Comparison of ENCODE assay signal across 20 cellular contexts in the genomic region with DNA sequence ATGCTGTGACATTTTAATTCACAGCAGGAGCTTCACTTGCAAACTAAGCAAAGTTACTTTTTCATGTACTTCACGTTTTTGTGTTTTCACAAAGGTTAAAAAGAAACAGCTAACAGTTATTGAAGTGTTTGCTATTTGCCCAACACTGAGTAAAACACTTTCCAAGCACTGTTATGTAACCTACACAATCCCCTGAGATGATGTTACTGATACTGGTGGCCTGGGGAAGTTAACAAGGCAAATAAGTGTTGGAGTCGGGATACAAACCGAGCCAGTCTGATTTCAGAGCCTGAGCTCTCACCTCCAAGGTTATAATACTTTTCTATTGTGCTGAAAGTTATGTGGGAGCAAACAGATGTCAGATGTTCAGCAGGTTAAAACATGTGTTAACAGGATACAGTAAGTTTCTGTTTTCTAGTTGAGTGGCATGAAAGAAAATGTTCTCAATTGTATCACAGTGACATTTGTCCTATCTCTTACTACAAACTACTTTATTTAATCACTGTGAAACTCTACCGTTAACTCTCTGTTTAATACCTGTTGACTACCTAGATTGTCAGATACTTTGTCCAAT. TPM values are rescaled to one million over a fixed set of nuclear protein-coding genes. Genes with fewer than 3 reads are reported as not detected.
DNase-seq lines count a peak whose midpoint lies in the region; ATAC-seq and TF ChIP-seq lines count a peak whose summit lies in the region.
"Had no signal": no experiment of that assay in that cellular context is flagged by ENCODE, and none has a peak within 500 bp of the region (broad histone marks: within the 10 kb centered on the region; RNA-seq: fewer than 3 reads in every experiment).

No MANE protein-coding gene starts in this region.

- H3K36me3 ChIP-seq in lung (ENCODE audit: control insufficient read depth in 2 of 2, insufficient read depth in 2 of 2, low read length in 2 of 2) (no peaks in the 10 kb centered on the region), PC-9 (ENCODE audit: low read depth) (no peaks in the 10 kb centered on the region)
- H3K36me3 ChIP-seq: neural progenitor cell, sigmoid colon, transverse colon had no signal

- no peaks in the 10 kb centered on the region for H4K20me1 ChIP-seq in PC-9 (ENCODE audit: insufficient read depth)

- peaks cover 0 to 3% of the 10 kb centered on the region in 2 donors for H3K4me1 ChIP-seq in lung (ENCODE audit: control insufficient read depth in 2 of 2, insufficient read depth in 2 of 2, low read length in 2 of 2)
- H3K4me1 ChIP-seq in PC-9 (replicated peaks; ENCODE audit: insufficient read depth) = no peaks in the 10 kb centered on the region
- H3K4me1 ChIP-seq: neural progenitor cell, sigmoid colon, transverse colon had no signal

- no peak overlapping the region for H3K4me3 ChIP-seq in lung
- no peak overlapping the region for H3K4me3 ChIP-seq in PC-9
- H3K4me3 ChIP-seq: neural progenitor cell, sigmoid colon, transverse colon had no signal

- H3K9me3 ChIP-seq in lung (ENCODE audit: control insufficient read depth in 2 of 2, insufficient read depth in 1 of 2, low read length in 1 of 2) (no peaks in the 10 kb centered on the region), PC-9 (ENCODE audit: insufficient read depth, low read depth) (no peaks in the 10 kb centered on the region)
- H3K9me3 ChIP-seq: sigmoid colon, transverse colon had no signal

- H2AFZ ChIP-seq in PC-9 = no peak overlapping the region
- H2AFZ ChIP-seq: neural progenitor cell had no signal

- no peaks in the 10 kb centered on the region for H3F3A ChIP-seq in PC-9 (ENCODE audit: insufficient read depth, low read depth)

- CTCF ChIA-PET in activated CD4-positive, alpha-beta T cell treated with anti-CD3 and anti-CD28 coated beads for 36 hours (lab: Charles Lee) = interaction anchor here (0.6 to 7.5 kb wide), 54 partner anchors 10 to 1353 kb away, joined by 3 to 103 read pairs (median 5); no protein-coding TSS in a partner anchor
- CTCF ChIA-PET in activated CD4-positive, alpha-beta T cell treated with anti-CD3 and anti-CD28 coated beads, Interleukin-2, amount 10 ng/mL, durations not matched to agents 7 days and 5 days (lab: Charles Lee) = interaction anchor here (0.7 to 2.0 kb wide), 7 partner anchors 8 to 137 kb away, joined by 3 to 13 read pairs (median 4); no protein-coding TSS in a partner anchor
- CTCF ChIA-PET in PC-9 (lab: Charles Lee) = interaction anchor here (0.8 to 1.0 kb wide), 3 partner anchors 136 to 214 kb away, joined by 3 to 5 read pairs (median 3); no protein-coding TSS in a partner anchor

- H3K36me3 Mint-ChIP-seq in activated CD4-positive, alpha-beta T cell treated with anti-CD3 and anti-CD28 coated beads for 36 hours (ENCODE audit: low read depth) = peaks cover 2% of the 10 kb centered on the region
- no peaks in the 10 kb centered on the region for H3K36me3 Mint-ChIP-seq in activated CD4-positive, alpha-beta T cell treated with anti-CD3 and anti-CD28 coated beads, Interleukin-2, amount 10 ng/mL, durations not matched to agents 7 days and 5 days (ENCODE audit: low read depth)
- no peaks in the 10 kb centered on the region for H3K36me3 Mint-ChIP-seq in activated T-helper 1 cell treated with anti-CD3 and anti-CD28 coated beads, Interleukin-12 subunit alpha, Interleukin-12 subunit beta, Interleukin-2, Interleukin-4 antibody, amounts not matched to agents 30 ng/mL and 10 ng/mL and 1 ng/mL, durations not matched to agents 14 hours and 24 hours and 36 hours (ENCODE audit: low read depth)
- H3K36me3 Mint-ChIP-seq: neural progenitor cell had no signal

- intact Hi-C loops in activated CD4-positive, alpha-beta T cell treated with anti-CD3 and anti-CD28 coated beads for 36 hours (cut with DNase I, micrococcal nuclease) = loop anchor here (1.0 to 10.0 kb wide), 5 partner anchors 15 to 357 kb away; no protein-coding TSS in a partner anchor
- intact Hi-C loops in activated T-helper 1 cell treated with anti-CD3 and anti-CD28 coated beads, Interleukin-12 subunit alpha, Interleukin-12 subunit beta, Interleukin-2, Interleukin-4 antibody, amounts not matched to agents 30 ng/mL and 10 ng/mL and 1 ng/mL, durations not matched to agents 14 hours and 24 hours and 36 hours (cut with micrococcal nuclease) = loop anchor here (1.0 to 5.0 kb wide), 7 partner anchors 15 to 234 kb away; no protein-coding TSS in a partner anchor
- intact Hi-C loops in PC-9 (cut with micrococcal nuclease; ENCODE audit: unreplicated experiment) = loop anchor here (1.0 to 10.0 kb wide), 4 partner anchors 137 to 234 kb away; no protein-coding TSS in a partner anchor

- ATAC-seq in activated CD4-positive, alpha-beta T cell treated with anti-CD3 and anti-CD28 coated beads for 36 hours = peak; percentile 54
- ATAC-seq in GM21717 (IDR thresholded peaks at IDR 0.05; ENCODE audit: unreplicated experiment) (peak; percentile 61), lung (ENCODE audit: insufficient read depth, low FRiP score) (peak; percentile 30), HG03025 (IDR thresholded peaks at IDR 0.05; ENCODE audit: low FRiP score, unreplicated experiment) (no peak), GM18907 (IDR thresholded peaks at IDR 0.05; ENCODE audit: unreplicated experiment) (no peak)

- BruUV-seq in PC-9 (replicated peaks; lab: Mats Ljungman, UMichigan) = no TSS peak

- H3K27me3 Mint-ChIP-seq in activated CD4-positive, alpha-beta T cell treated with anti-CD3 and anti-CD28 coated beads for 36 hours = peaks cover 17% of the 10 kb centered on the region
- peaks cover 7% of the 10 kb centered on the region for H3K27me3 Mint-ChIP-seq in activated CD4-positive, alpha-beta T cell treated with anti-CD3 and anti-CD28 coated beads, Interleukin-2, amount 10 ng/mL, durations not matched to agents 7 days and 5 days
- H3K27me3 Mint-ChIP-seq in activated T-helper 1 cell treated with anti-CD3 and anti-CD28 coated beads, Interleukin-12 subunit alpha, Interleukin-12 subunit beta, Interleukin-2, Interleukin-4 antibody, amounts not matched to agents 30 ng/mL and 10 ng/mL and 1 ng/mL, durations not matched to agents 14 hours and 24 hours and 36 hours (ENCODE audit: insufficient read depth) = peaks cover 7% of the 10 kb centered on the region

- no peak overlapping the region for H3K27ac Mint-ChIP-seq in activated CD4-positive, alpha-beta T cell treated with anti-CD3 and anti-CD28 coated beads for 36 hours
- no peak overlapping the region for H3K27ac Mint-ChIP-seq in activated CD4-positive, alpha-beta T cell treated with anti-CD3 and anti-CD28 coated beads, Interleukin-2, amount 10 ng/mL, durations not matched to agents 7 days and 5 days
- peak overlapping the region; percentile 25 for H3K27ac Mint-ChIP-seq in activated T-helper 1 cell treated with anti-CD3 and anti-CD28 coated beads, Interleukin-12 subunit alpha, Interleukin-12 subunit beta, Interleukin-2, Interleukin-4 antibody, amounts not matched to agents 30 ng/mL and 10 ng/mL and 1 ng/mL, durations not matched to agents 14 hours and 24 hours and 36 hours
- H3K27ac Mint-ChIP-seq: activated B cell treated with CpG ODN at 0.5 μM for 24 hours; activated CD4-positive, alpha-beta memory T cell treated with anti-CD3 and anti-CD28 coated beads, Interleukin-2, amount 10 ng/mL, durations not matched to agents 7 days and 5 days; CD8-positive, alpha-beta memory T cell; neural progenitor cell had no signal

- H3K4me2 ChIP-seq in PC-9 = no peak overlapping the region
- H3K4me2 ChIP-seq: neural progenitor cell had no signal

- H3K27ac ChIP-seq in lung (ENCODE audit: low read depth in 1 of 2, low read length in 1 of 2) (no peak overlapping the region), PC-9 (no peak overlapping the region)
- H3K27ac ChIP-seq: HL-60, neural progenitor cell, sigmoid colon, transverse colon had no signal

- DNase-seq in activated CD4-positive, alpha-beta T cell treated with anti-CD3 and anti-CD28 coated beads for 36 hours = no peak
- DNase-seq in activated CD4-positive, alpha-beta T cell treated with anti-CD3 and anti-CD28 coated beads, Interleukin-2, amount 10 ng/mL, durations not matched to agents 7 days and 5 days = no peak
- no peak for DNase-seq in activated T-helper 1 cell treated with anti-CD3 and anti-CD28 coated beads, Interleukin-12 subunit alpha, Interleukin-12 subunit beta, Interleukin-2, Interleukin-4 antibody, amounts not matched to agents 30 ng/mL and 10 ng/mL and 1 ng/mL, durations not matched to agents 14 hours and 24 hours and 36 hours (ENCODE audit: low spot score)
- DNase-seq in lung (ENCODE audit: low spot score) (no peak), PC-9 (no peak)
- DNase-seq: activated B cell treated with CpG ODN at 0.5 μM for 24 hours; NCI-H226; sigmoid colon; stimulated activated naive CD4-positive, alpha-beta T cell treated with Interleukin-2 at 50 U/mL for 16 hours had no signal

- H3K27me3 ChIP-seq in lung (ENCODE audit: control insufficient read depth, insufficient read depth) = no peaks in the 10 kb centered on the region
- peaks cover 3% of the 10 kb centered on the region; the same call in 1 of the 2 replicates for H3K27me3 ChIP-seq in PC-9 (ENCODE audit: insufficient read depth, low read depth)
- H3K27me3 ChIP-seq: neural progenitor cell, sigmoid colon, transverse colon had no signal

- H3K9me3 Mint-ChIP-seq in activated CD4-positive, alpha-beta T cell treated with anti-CD3 and anti-CD28 coated beads for 36 hours (ENCODE audit: low read depth) = no peaks in the 10 kb centered on the region
- peaks cover 2% of the 10 kb centered on the region for H3K9me3 Mint-ChIP-seq in activated CD4-positive, alpha-beta T cell treated with anti-CD3 and anti-CD28 coated beads, Interleukin-2, amount 10 ng/mL, durations not matched to agents 7 days and 5 days
- no peaks in the 10 kb centered on the region for H3K9me3 Mint-ChIP-seq in activated T-helper 1 cell treated with anti-CD3 and anti-CD28 coated beads, Interleukin-12 subunit alpha, Interleukin-12 subunit beta, Interleukin-2, Interleukin-4 antibody, amounts not matched to agents 30 ng/mL and 10 ng/mL and 1 ng/mL, durations not matched to agents 14 hours and 24 hours and 36 hours
- H3K9me3 Mint-ChIP-seq: activated B cell treated with CpG ODN at 0.5 μM for 24 hours; activated CD4-positive, alpha-beta memory T cell treated with anti-CD3 and anti-CD28 coated beads, Interleukin-2, amount 10 ng/mL, durations not matched to agents 7 days and 5 days; CD8-positive, alpha-beta memory T cell; neural progenitor cell had no signal

- POLR2A ChIA-PET in activated CD4-positive, alpha-beta T cell treated with anti-CD3 and anti-CD28 coated beads for 36 hours (lab: Charles Lee) = no interaction called here
- POLR2A ChIA-PET in activated CD4-positive, alpha-beta T cell treated with anti-CD3 and anti-CD28 coated beads, Interleukin-2, amount 10 ng/mL, durations not matched to agents 7 days and 5 days (lab: Charles Lee) = no interaction called here
- POLR2A ChIA-PET in PC-9 (lab: Charles Lee; ENCODE audit: unreplicated experiment) = no interaction called here

- no peaks in the 10 kb centered on the region for H3K9me2 ChIP-seq in PC-9 (ENCODE audit: insufficient read depth)

- H3K79me2 ChIP-seq in PC-9 (ENCODE audit: low read depth) = no peaks in the 10 kb centered on the region

- no peak for TF ChIP-seq CTCF in lung (IDR thresholded peaks at IDR 0.05; ENCODE audit: control extremely low read depth, extremely low read depth)
- no peak for TF ChIP-seq CTCF in PC-9 (conservative IDR thresholded peaks at IDR 0.05)

- no peak overlapping the region for H3K4me3 Mint-ChIP-seq in activated CD4-positive, alpha-beta T cell treated with anti-CD3 and anti-CD28 coated beads for 36 hours
- H3K4me3 Mint-ChIP-seq in activated CD4-positive, alpha-beta T cell treated with anti-CD3 and anti-CD28 coated beads, Interleukin-2, amount 10 ng/mL, durations not matched to agents 7 days and 5 days = no peak overlapping the region
- no peak overlapping the region for H3K4me3 Mint-ChIP-seq in activated T-helper 1 cell treated with anti-CD3 and anti-CD28 coated beads, Interleukin-12 subunit alpha, Interleukin-12 subunit beta, Interleukin-2, Interleukin-4 antibody, amounts not matched to agents 30 ng/mL and 10 ng/mL and 1 ng/mL, durations not matched to agents 14 hours and 24 hours and 36 hours
- H3K4me3 Mint-ChIP-seq: activated B cell treated with CpG ODN at 0.5 μM for 24 hours; activated CD4-positive, alpha-beta memory T cell treated with anti-CD3 and anti-CD28 coated beads, Interleukin-2, amount 10 ng/mL, durations not matched to agents 7 days and 5 days; CD8-positive, alpha-beta memory T cell; neural progenitor cell had no signal

- 53 to 80% methylated on average over 4 of the region's 4 CpGs for WGBS in lung, 2 donors

- H3K4me1 Mint-ChIP-seq in activated CD4-positive, alpha-beta T cell treated with anti-CD3 and anti-CD28 coated beads for 36 hours = peaks cover 28% of the 10 kb centered on the region
- peaks cover 10% of the 10 kb centered on the region for H3K4me1 Mint-ChIP-seq in activated CD4-positive, alpha-beta T cell treated with anti-CD3 and anti-CD28 coated beads, Interleukin-2, amount 10 ng/mL, durations not matched to agents 7 days and 5 days
- peaks cover 29% of the 10 kb centered on the region for H3K4me1 Mint-ChIP-seq in activated T-helper 1 cell treated with anti-CD3 and anti-CD28 coated beads, Interleukin-12 subunit alpha, Interleukin-12 subunit beta, Interleukin-2, Interleukin-4 antibody, amounts not matched to agents 30 ng/mL and 10 ng/mL and 1 ng/mL, durations not matched to agents 14 hours and 24 hours and 36 hours (ENCODE audit: low read depth)
- H3K4me1 Mint-ChIP-seq: activated B cell treated with CpG ODN at 0.5 μM for 24 hours; activated CD4-positive, alpha-beta memory T cell treated with anti-CD3 and anti-CD28 coated beads, Interleukin-2, amount 10 ng/mL, durations not matched to agents 7 days and 5 days had no signal

RNA-seq across cellular contexts. Expression of a gene that starts 3.9 kb away (rescaled TPM):
- total RNA-seq in activated CD4-positive, alpha-beta T cell treated with anti-CD3 and anti-CD28 coated beads for 36 hours = 1 to 10 TPM; 4.9 to 5.1 TPM
- total RNA-seq in activated CD4-positive, alpha-beta T cell treated with anti-CD3 and anti-CD28 coated beads, Interleukin-2, amount 10 ng/mL, durations not matched to agents 7 days and 5 days = not detected
- total RNA-seq in activated T-helper 1 cell treated with anti-CD3 and anti-CD28 coated beads, Interleukin-12 subunit alpha, Interleukin-12 subunit beta, Interleukin-2, Interleukin-4 antibody, amounts not matched to agents 30 ng/mL and 10 ng/mL and 1 ng/mL, durations not matched to agents 14 hours and 24 hours and 36 hours = 6.8 and 7.9 TPM in 2 replicates
- total RNA-seq in lung = 10 to 100 TPM in 1 of 2 donors, not detected in 1; 50.0 TPM
- 1 to 10 TPM in 1 of 2 donors, under 1 TPM in 1; 0.26 to 5.4 TPM for polyA plus RNA-seq in lung
- total RNA-seq in PC-9 (2021) = not detected in 2 replicates
- total RNA-seq: activated CD4-positive, alpha-beta memory T cell treated with anti-CD3 and anti-CD28 coated beads, Interleukin-2, amount 10 ng/mL, durations not matched to agents 7 days and 5 days; cardiac septum; H7; LHCN-M2; sigmoid colon had no signal

Comparison
In these comparisons a context has a peak if more than half of its experiments do, and no peak if none do; other contexts are left out.
1. ATAC-seq: peak in activated CD4-positive, alpha-beta T cell treated with anti-CD3 and anti-CD28 coated beads for 36 hours (single experiment), GM21717 (single experiment) and lung (single experiment); none in HG03025 (single experiment) and GM18907 (single experiment).